ENCODE assay signal across 8 cellular contexts in the genomic region with DNA sequence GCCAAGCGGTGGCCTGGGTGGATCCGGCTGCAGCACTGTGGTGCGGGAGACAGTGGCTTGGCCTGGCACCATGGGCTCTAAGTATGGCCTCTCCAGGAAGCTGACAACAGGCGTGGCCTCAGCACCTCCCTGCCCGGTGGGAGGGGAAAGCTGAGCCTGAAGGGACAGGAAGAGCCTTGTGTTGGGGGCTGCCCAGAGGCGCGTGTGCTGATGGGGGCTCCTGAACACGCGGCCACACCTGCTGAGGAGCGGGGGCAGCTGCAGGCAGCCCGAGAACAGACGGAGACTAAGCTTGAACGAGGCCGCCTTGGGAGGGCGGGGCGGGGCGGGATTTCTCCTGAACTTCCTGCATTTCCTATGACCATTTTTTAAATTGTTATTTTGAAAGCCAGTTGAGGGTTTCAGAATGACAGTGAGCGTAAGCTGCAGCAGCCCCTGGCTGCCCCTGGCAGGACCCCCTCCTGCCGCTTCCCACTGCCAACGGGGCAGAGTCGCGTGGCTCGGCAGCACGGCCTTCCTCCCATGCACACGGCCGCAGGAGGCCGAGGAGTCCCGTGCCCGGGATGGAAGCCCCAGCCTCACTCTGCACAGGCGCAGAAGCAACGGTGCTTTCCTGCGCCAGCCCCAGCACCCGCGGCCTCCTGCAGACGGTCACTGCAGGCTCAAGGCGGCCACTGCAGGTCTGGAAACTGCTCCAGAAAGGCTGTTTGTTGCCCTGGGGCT. TPM values are rescaled to one million over a fixed set of nuclear protein-coding genes. Genes with fewer than 3 reads are reported as not detected.
DNase-seq lines count a peak whose midpoint lies in the region; ATAC-seq, FAIRE-seq and TF ChIP-seq lines count a peak whose summit lies in the region.

No MANE protein-coding gene starts in this region.

- no peaks in the 10 kb centered on the region for H3K27me3 ChIP-seq in CD8-positive, alpha-beta T cell (ENCODE audit: insufficient read depth, low read length)
- H3K27me3 ChIP-seq in keratinocyte (ENCODE audit: control insufficient read depth, extremely low read depth, insufficient read depth, low read length) (no peaks in the 10 kb centered on the region), upper lobe of left lung (no peaks in the 10 kb centered on the region)

- peaks cover 25% of the 10 kb centered on the region for H3K4me1 ChIP-seq in CD8-positive, alpha-beta T cell (ENCODE audit: insufficient read depth, low read length)
- no peaks in the 10 kb centered on the region for H3K4me1 ChIP-seq in keratinocyte (ENCODE audit: control insufficient read depth, extremely low read depth, insufficient read depth, low read length)
- peaks cover 3 to 12% (median 7%) of the 10 kb centered on the region in 4 donors for H3K4me1 ChIP-seq in upper lobe of left lung

- dilution Hi-C loops in keratinocyte (cut with MboI; ENCODE audit: extremely low pct_ligation_motif_present, low sequenced_read_pairs): no loop called here

- no peaks in the 10 kb centered on the region for H3K9me1 ChIP-seq in keratinocyte (ENCODE audit: control insufficient read depth, extremely low read depth, insufficient read depth, low read length)

- DNase-seq in CD8-positive, alpha-beta T cell: peak in 5 of 7 experiments; percentile 26 to 66 (median 35)
- peak; percentile 43 for DNase-seq in activated CD4-positive, alpha-beta memory T cell treated with anti-CD3 and anti-CD28 coated beads, Interleukin-2, amount 10 ng/mL, durations not matched to agents 7 days and 5 days
- DNase-seq in keratinocyte (ENCODE audit: low read depth, low spot score) (no peak), upper lobe of left lung (peak; percentile 41 to 86), SHP77 treated with DMSO at 0.1 percent for 48 hours (lab: John Stamatoyannopoulos, UW) (no peak), HEK293T (ENCODE audit: extremely low spot score) (no peak)

- H3K27me3 Mint-ChIP-seq in CD8-positive, alpha-beta T cell (ENCODE audit: low read depth): no peaks in the 10 kb centered on the region
- no peaks in the 10 kb centered on the region for H3K27me3 Mint-ChIP-seq in activated CD4-positive, alpha-beta memory T cell treated with anti-CD3 and anti-CD28 coated beads, Interleukin-2, amount 10 ng/mL, durations not matched to agents 7 days and 5 days

- peak overlapping the region; percentile 33 for H3K4me3 ChIP-seq in CD8-positive, alpha-beta T cell (ENCODE audit: low read depth, low read length)
- H3K4me3 ChIP-seq in keratinocyte (ENCODE audit: control insufficient read depth in 2 of 3, extremely low read depth in 1 of 3, insufficient read depth in 2 of 3, low read depth in 1 of 3, low read length in 3 of 3): peak overlapping the region in 1 of 3 experiments; percentile 38
- peak overlapping the region in 3 of 4 donors; percentile 39 to 51 (median 46) for H3K4me3 ChIP-seq in upper lobe of left lung

- H3K4me3 Mint-ChIP-seq in CD8-positive, alpha-beta T cell: peak overlapping the region; percentile 85
- peak overlapping the region; percentile 65 for H3K4me3 Mint-ChIP-seq in activated CD4-positive, alpha-beta memory T cell treated with anti-CD3 and anti-CD28 coated beads, Interleukin-2, amount 10 ng/mL, durations not matched to agents 7 days and 5 days

- FAIRE-seq in keratinocyte (lab: Jason Lieb, UNC): no peak

- TF ChIP-seq EP300 in upper lobe of left lung (IDR thresholded peaks at IDR 0.05): no peak

- no peaks in the 10 kb centered on the region for H3K79me2 ChIP-seq in keratinocyte (ENCODE audit: control insufficient read depth, insufficient read depth, low read length)

- intact Hi-C loops in CD8-positive, alpha-beta T cell (cut with DNase I, micrococcal nuclease): loop anchor here (1.0 to 10.0 kb wide), 2 partner anchors 103 to 405 kb away; no protein-coding TSS in a partner anchor

- H4K20me1 ChIP-seq in keratinocyte (ENCODE audit: control insufficient read depth, extremely low read depth, insufficient read depth, low read length): no peaks in the 10 kb centered on the region

- H3K9me3 ChIP-seq in CD8-positive, alpha-beta T cell (ENCODE audit: low read length): no peaks in the 10 kb centered on the region
- H3K9me3 ChIP-seq in keratinocyte (ENCODE audit: control insufficient read depth, low read depth, low read length) (no peaks in the 10 kb centered on the region), upper lobe of left lung (no peaks in the 10 kb centered on the region)

- TF ChIP-seq CTCF in CD8-positive, alpha-beta T cell (IDR thresholded peaks at IDR 0.05): no peak
- TF ChIP-seq CTCF in keratinocyte (optimal IDR thresholded peaks at IDR 0.05 in 1 of 3, IDR thresholded peaks at IDR 0.05 in 1 of 3, conservative IDR thresholded peaks at IDR 0.05 in 1 of 3; ENCODE audit: extremely low read depth in 1 of 3, insufficient read depth in 2 of 3, low read length in 3 of 3) (no peak), upper lobe of left lung (IDR thresholded peaks at IDR 0.05) (no peak)

- POLR2A ChIA-PET in CD8-positive, alpha-beta T cell (lab: Charles Lee): interaction anchor here (0.6 to 1.1 kb wide), 2 partner anchors 78 to 1131 kb away, joined by 3 to 4 read pairs; a partner anchor contains a TSS
- POLR2A ChIA-PET in activated CD4-positive, alpha-beta memory T cell treated with anti-CD3 and anti-CD28 coated beads, Interleukin-2, amount 10 ng/mL, durations not matched to agents 7 days and 5 days (lab: Charles Lee): no interaction called here
- POLR2A ChIA-PET in HEK293T (lab: Yijun Ruan, JAX): no interaction called here

- peak overlapping the region; percentile 58 for H3K4me2 ChIP-seq in keratinocyte (ENCODE audit: control insufficient read depth, extremely low read depth, insufficient read depth, low read depth, low read length)

- H3K4me1 Mint-ChIP-seq in CD8-positive, alpha-beta T cell (ENCODE audit: low read depth): peaks cover 25% of the 10 kb centered on the region
- H3K4me1 Mint-ChIP-seq in activated CD4-positive, alpha-beta memory T cell treated with anti-CD3 and anti-CD28 coated beads, Interleukin-2, amount 10 ng/mL, durations not matched to agents 7 days and 5 days: peaks cover 33% of the 10 kb centered on the region

- CTCF ChIA-PET in CD8-positive, alpha-beta T cell (lab: Charles Lee): no interaction called here
- CTCF ChIA-PET in activated CD4-positive, alpha-beta memory T cell treated with anti-CD3 and anti-CD28 coated beads, Interleukin-2, amount 10 ng/mL, durations not matched to agents 7 days and 5 days (lab: Charles Lee): no interaction called here
- CTCF ChIA-PET in HEK293T (lab: Yijun Ruan, JAX): no interaction called here

- no peaks in the 10 kb centered on the region for H3K36me3 Mint-ChIP-seq in CD8-positive, alpha-beta T cell
- no peaks in the 10 kb centered on the region for H3K36me3 Mint-ChIP-seq in activated CD4-positive, alpha-beta memory T cell treated with anti-CD3 and anti-CD28 coated beads, Interleukin-2, amount 10 ng/mL, durations not matched to agents 7 days and 5 days (ENCODE audit: low read depth)

- WGBS in upper lobe of left lung, 2 donors: 37 to 80% methylated on average over 4 to 30 of the region's 36 CpGs

- H3K36me3 ChIP-seq in CD8-positive, alpha-beta T cell (ENCODE audit: insufficient read depth, low read length): no peaks in the 10 kb centered on the region
- H3K36me3 ChIP-seq in keratinocyte (ENCODE audit: control insufficient read depth in 2 of 2, extremely low read depth in 1 of 2, insufficient read depth in 2 of 2, low read length in 2 of 2) (no peaks in the 10 kb centered on the region), upper lobe of left lung (peaks cover 0 to 4% (median 2%) of the 10 kb centered on the region in 4 donors)

- ATAC-seq in CD8-positive, alpha-beta T cell: peak; percentile 82
- ATAC-seq in GM21737 (IDR thresholded peaks at IDR 0.05; ENCODE audit: unreplicated experiment) (peak; percentile 53), upper lobe of left lung (ENCODE audit: low FRiP score in 2 of 2) (peak; percentile 29 to 52), HG02571 (IDR thresholded peaks at IDR 0.05; ENCODE audit: unreplicated experiment) (no peak)

- H2AFZ ChIP-seq in keratinocyte (ENCODE audit: control insufficient read depth, low read length): peak overlapping the region; percentile 68

- H3K9me3 Mint-ChIP-seq in CD8-positive, alpha-beta T cell: no peaks in the 10 kb centered on the region
- no peaks in the 10 kb centered on the region for H3K9me3 Mint-ChIP-seq in activated CD4-positive, alpha-beta memory T cell treated with anti-CD3 and anti-CD28 coated beads, Interleukin-2, amount 10 ng/mL, durations not matched to agents 7 days and 5 days

- peak in 1 of 4 donors; percentile 51 for TF ChIP-seq POLR2A in upper lobe of left lung (IDR thresholded peaks at IDR 0.05)

- H3K27ac Mint-ChIP-seq in CD8-positive, alpha-beta T cell: peak overlapping the region; percentile 93
- H3K27ac Mint-ChIP-seq in activated CD4-positive, alpha-beta memory T cell treated with anti-CD3 and anti-CD28 coated beads, Interleukin-2, amount 10 ng/mL, durations not matched to agents 7 days and 5 days: peak overlapping the region; percentile 84

- peak overlapping the region; percentile 27 for H3K27ac ChIP-seq in CD8-positive, alpha-beta T cell (ENCODE audit: low read depth, low read length)
- no peak overlapping the region for H3K27ac ChIP-seq in keratinocyte (ENCODE audit: control insufficient read depth, insufficient read depth, low read length)
- peak overlapping the region; percentile 20 to 77 (median 52) for H3K27ac ChIP-seq in upper lobe of left lung

- peak overlapping the region; percentile 22 for H3K9ac ChIP-seq in keratinocyte (ENCODE audit: control insufficient read depth, extremely low read depth, insufficient read depth, low read length)

RNA-seq across cellular contexts. Expression of a gene that starts 43.2 kb away (rescaled TPM):
- 1 to 10 TPM; 1.0 to 1.8 TPM for total RNA-seq in CD8-positive, alpha-beta T cell
- total RNA-seq in activated CD4-positive, alpha-beta memory T cell treated with anti-CD3 and anti-CD28 coated beads, Interleukin-2, amount 10 ng/mL, durations not matched to agents 7 days and 5 days: 1 to 10 TPM; 5.4 to 6.7 TPM
- 7.4 to 10.0 TPM (median 8.6 TPM) in 3 replicates for polyA plus RNA-seq in keratinocyte
- 4.6 TPM for polyA plus RNA-seq in keratinocyte (2011; ENCODE audit: low read depth)
- polyA plus RNA-seq in keratinocyte (2011; cell fraction: cytosol; rRNA removed): 7.6 and 14.8 TPM in 2 replicates
- 25.9 and 33.6 TPM in 2 replicates for polyA plus RNA-seq in keratinocyte (2011; cell fraction: nucleus; rRNA removed)
- 10.7 and 20.4 TPM in 2 replicates for polyA plus RNA-seq in keratinocyte (2012; ENCODE audit: low replicate concordance)
- polyA minus RNA-seq in keratinocyte: 9.3 to 10.6 TPM (median 9.5 TPM) in 3 replicates
- 45.8 TPM for polyA minus RNA-seq in keratinocyte (2011; cell fraction: cytosol; rRNA and poly(A)+ RNA removed)
- polyA minus RNA-seq in keratinocyte (2011; cell fraction: nucleus; rRNA and poly(A)+ RNA removed): 15.8 and 19.7 TPM in 2 replicates
- total RNA-seq in upper lobe of left lung: 1 to 10 TPM in 2 of 6 donors, under 1 TPM in 3, not detected in 1; 0.11 to 2.2 (median 0.79) TPM

Comparison
In these comparisons a context has a peak if more than half of its experiments do, and no peak if none do; other contexts are left out.
1. DNase-seq: peak in CD8-positive, alpha-beta T cell (5 of 7), activated CD4-positive, alpha-beta memory T cell treated with anti-CD3 and anti-CD28 coated beads, Interleukin-2, amount 10 ng/mL, durations not matched to agents 7 days and 5 days (single experiment) and upper lobe of left lung (2 of 2); none in keratinocyte (single experiment), SHP77 treated with DMSO at 0.1 percent for 48 hours (single experiment) and HEK293T (single experiment).